Comparison of ENCODE assay signal across 20 cellular contexts in the genomic region with DNA sequence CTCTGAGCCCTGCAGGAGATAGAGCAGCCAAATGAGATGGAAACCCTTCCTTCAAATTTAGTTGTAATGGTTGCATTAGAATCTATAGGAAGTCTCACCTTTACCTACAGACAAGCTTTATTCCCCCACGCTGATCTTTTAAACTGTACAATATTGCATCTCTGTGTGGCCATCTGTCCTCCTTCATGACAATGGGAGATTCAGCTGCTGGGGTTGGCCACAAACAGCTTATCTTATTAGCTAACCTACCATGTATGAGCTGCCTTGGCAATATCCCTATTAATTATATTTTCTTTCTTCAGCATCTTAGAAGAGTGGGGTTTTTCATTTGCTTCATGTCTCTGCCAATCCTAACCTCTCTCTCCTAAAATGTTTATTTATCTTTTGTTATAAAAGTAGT.
DNase-seq lines count a peak whose midpoint lies in the region; ATAC-seq and TF ChIP-seq lines count a peak whose summit lies in the region.
"Had no signal": no experiment of that assay in that cellular context is flagged by ENCODE, and none has a peak within 500 bp of the region (broad histone marks: within the 10 kb centered on the region; RNA-seq: fewer than 3 reads in every experiment).

No MANE protein-coding gene starts in this region.

- no peak for ATAC-seq in RWPE2 (ENCODE audit: low read depth)
- ATAC-seq: Panc1 had no signal

- peak; percentile 8 for DNase-seq in NCI-H748 (lab: John Stamatoyannopoulos, UW; ENCODE audit: unreplicated experiment)
- DNase-seq in NCI-H748 treated with DMSO at 0.1 percent for 48 hours (lab: John Stamatoyannopoulos, UW): no peak
- no peak for DNase-seq in RWPE2 (ENCODE audit: low spot score)
- DNase-seq in glutamatergic neuron: no peak
- DNase-seq in midbrain (lab: John Stamatoyannopoulos, UW): no peak
- DNase-seq in ecto neural progenitor cell (ENCODE audit: low spot score): no peak
- no peak for DNase-seq in GM10248 (ENCODE audit: extremely low spot score)
- DNase-seq: CD4-positive, CD25-positive, alpha-beta regulatory T cell; DMS53; HCEC 1CT; KBM-7; NCI-H1694 treated with DMSO at 0.1 percent for 48 hours; NCI-H2081; NCI-H2227 treated with DMSO at 0.1 percent for 48 hours; SIG-M5; SK-N-SH; SW 1271 had no signal

- no peak overlapping the region for H3K4me3 ChIP-seq in RWPE2 (ENCODE audit: severe bottlenecking)
- H3K4me3 ChIP-seq: BLaER1, MG63 had no signal

- no peaks in the 10 kb centered on the region for H3K9me3 ChIP-seq in RWPE2 (ENCODE audit: severe bottlenecking)
- H3K9me3 ChIP-seq: BLaER1, MG63, SK-N-SH had no signal

- CTCF ChIA-PET in GM10248 (lab: Yijun Ruan, JAX): interaction anchor here (1.0 to 1.2 kb wide), 2 partner anchors 11 to 31 kb away, joined by 3 read pairs; no protein-coding TSS in a partner anchor

- POLR2A ChIA-PET in GM10248 (lab: Yijun Ruan, JAX): no interaction called here

- no peaks in the 10 kb centered on the region for H3K27me3 ChIP-seq in RWPE2 (ENCODE audit: insufficient read depth, poor library complexity, severe bottlenecking)
- H3K27me3 ChIP-seq: BLaER1, MG63 had no signal

- H3K27ac ChIP-seq in RWPE2 (ENCODE audit: poor library complexity, severe bottlenecking): peak overlapping the region; percentile 74
- H3K27ac ChIP-seq: BLaER1 had no signal

- peaks cover 1% of the 10 kb centered on the region for H3K9me3 Mint-ChIP-seq in glutamatergic neuron (ENCODE audit: unreplicated experiment)

- peak overlapping the region; percentile 39 for H3K27ac Mint-ChIP-seq in glutamatergic neuron (ENCODE audit: unreplicated experiment)
- H3K27ac Mint-ChIP-seq: CD4-positive, CD25-positive, alpha-beta regulatory T cell had no signal

- H3K27me3 Mint-ChIP-seq in glutamatergic neuron (ENCODE audit: unreplicated experiment): peaks cover 3% of the 10 kb centered on the region

- H3K36me3 Mint-ChIP-seq in glutamatergic neuron (ENCODE audit: unreplicated experiment): peaks cover 5% of the 10 kb centered on the region
- H3K36me3 Mint-ChIP-seq: CD4-positive, CD25-positive, alpha-beta regulatory T cell had no signal

- TF ChIP-seq CTCF in RWPE2 (IDR thresholded peaks at IDR 0.05; ENCODE audit: poor library complexity, severe bottlenecking) (no peak), glutamatergic neuron (IDR thresholded peaks at IDR 0.05; ENCODE audit: partially characterized antibody, unreplicated experiment) (no peak), GM10248 (IDR thresholded peaks at IDR 0.05; ENCODE audit: control extremely low read depth, extremely low read depth, low read depth, missing control alignments) (no peak)

- peaks cover 23% of the 10 kb centered on the region for H3K4me1 ChIP-seq in RWPE2 (ENCODE audit: insufficient read depth, poor library complexity, severe bottlenecking)
- H3K4me1 ChIP-seq: BLaER1 had no signal

- no peaks in the 10 kb centered on the region for H3K36me3 ChIP-seq in RWPE2 (ENCODE audit: low read depth)
- H3K36me3 ChIP-seq: BLaER1, MG63 had no signal

- H3K4me1 Mint-ChIP-seq in glutamatergic neuron (ENCODE audit: low read depth, unreplicated experiment): peaks cover 7% of the 10 kb centered on the region
- H3K4me1 Mint-ChIP-seq: CD4-positive, CD25-positive, alpha-beta regulatory T cell had no signal

- no peak overlapping the region for H3K4me3 Mint-ChIP-seq in glutamatergic neuron (ENCODE audit: unreplicated experiment)
- H3K4me3 Mint-ChIP-seq: CD4-positive, CD25-positive, alpha-beta regulatory T cell had no signal
